In the genomic region with DNA sequence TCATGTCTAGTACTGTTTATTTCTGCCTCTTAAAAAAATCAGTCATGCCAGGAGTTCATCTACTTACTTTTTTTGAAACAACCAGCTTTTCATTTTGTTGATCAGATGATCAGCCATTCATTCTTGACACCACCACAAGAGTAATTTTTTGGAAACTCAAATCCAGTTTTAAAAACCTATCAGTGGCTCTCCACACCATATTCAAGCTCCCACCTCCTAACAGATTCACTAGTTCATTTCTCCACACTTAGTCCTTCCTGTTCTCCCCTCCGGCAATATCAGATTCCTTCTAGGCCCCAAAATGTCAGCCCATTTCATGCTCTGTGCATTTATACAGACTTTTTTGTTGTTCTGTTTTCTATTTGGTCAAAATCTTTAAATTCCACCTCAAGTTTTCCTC, we compare ENCODE assay signal across 31 cellular contexts.
"Had no signal": no experiment of that assay in that cellular context is flagged by ENCODE, and none has a peak within 500 bp of the region (broad histone marks: within the 10 kb centered on the region; RNA-seq: fewer than 3 reads in every experiment).

No MANE protein-coding gene starts in this region.

- H3K4me1 ChIP-seq: foreskin keratinocyte had no signal

- ATAC-seq: activated CD4-positive, CD25-positive, alpha-beta regulatory T cell treated with anti-CD3 and anti-CD28 coated beads, Interleukin-2, amount 50 U/mL, for 24 hours; activated CD8-positive, alpha-beta T cell treated with anti-CD3 and anti-CD28 coated beads for 36 hours; activated T-cell treated with anti-CD3 and anti-CD28 coated beads, Interleukin-2, amount 50 U/mL, for 4 hours; activated T-helper 17 cell treated with anti-CD3 and anti-CD28 coated beads, Interleukin-2, amount 50 U/mL, for 72 hours; body of pancreas; effector memory CD8-positive, alpha-beta T cell; foreskin keratinocyte; T-helper 17 cell had no signal

- H3K27ac Mint-ChIP-seq: activated B cell treated with CpG ODN at 0.5 μM for 24 hours; activated CD8-positive, alpha-beta T cell treated with anti-CD3 and anti-CD28 coated beads for 36 hours; activated naive CD8-positive, alpha-beta T cell; activated T-helper 17 cell treated with anti-CD3 and anti-CD28 coated beads, Interleukin-2, amount 50 U/mL, for 72 hours; effector memory CD8-positive, alpha-beta T cell; T-helper 17 cell; T-helper 2 cell treated with Interferon-gamma antibody and Interleukin-4, amounts not matched to agents 5 μg/mL and 100 μg/mL, for 36 hours had no signal

- H3K9me3 ChIP-seq: body of pancreas, esophagus muscularis mucosa had no signal

- H3K36me3 ChIP-seq: esophagus muscularis mucosa, WERI-Rb-1 had no signal

- H3K27me3 ChIP-seq: body of pancreas, esophagus muscularis mucosa had no signal

- H3K4me3 Mint-ChIP-seq: activated B cell treated with CpG ODN at 0.5 μM for 24 hours; activated CD8-positive, alpha-beta T cell treated with anti-CD3 and anti-CD28 coated beads for 36 hours; activated naive CD8-positive, alpha-beta T cell; activated T-cell treated with anti-CD3 and anti-CD28 coated beads, Interleukin-2, amount 50 U/mL, for 4 hours; activated T-helper 17 cell treated with anti-CD3 and anti-CD28 coated beads, Interleukin-2, amount 50 U/mL, for 72 hours; effector memory CD8-positive, alpha-beta T cell; T-helper 17 cell; T-helper 2 cell treated with Interferon-gamma antibody and Interleukin-4, amounts not matched to agents 5 μg/mL and 100 μg/mL, for 36 hours had no signal

- H3K27me3 Mint-ChIP-seq: activated B cell treated with CpG ODN at 0.5 μM for 24 hours; activated CD8-positive, alpha-beta T cell treated with anti-CD3 and anti-CD28 coated beads for 36 hours; activated naive CD8-positive, alpha-beta T cell; T-helper 17 cell had no signal

- H3K27ac ChIP-seq: body of pancreas, esophagus muscularis mucosa, foreskin keratinocyte, WERI-Rb-1 had no signal

- H3K4me3 ChIP-seq: body of pancreas, esophagus muscularis mucosa had no signal

- H3K36me3 Mint-ChIP-seq: activated naive CD8-positive, alpha-beta T cell had no signal

- DNase-seq: activated B cell treated with CpG ODN at 0.5 μM for 24 hours; activated CD4-positive, alpha-beta T cell treated with anti-CD3 and anti-CD28 coated beads for 48 hours; activated CD4-positive, alpha-beta T cell treated with anti-CD3 and anti-CD28 coated beads, Interleukin-2, amount 50 U/mL, for 1 hour; activated CD4-positive, alpha-beta T cell treated with anti-CD3 and anti-CD28 coated beads, Interleukin-2, amount 50 U/mL, for 48 hours; activated CD8-positive, alpha-beta memory T cell treated with anti-CD3 and anti-CD28 coated beads for 24 hours; activated CD8-positive, alpha-beta T cell treated with anti-CD3 and anti-CD28 coated beads for 36 hours; activated effector memory CD4-positive, alpha-beta T cell treated with Interleukin-2 at 50 U/mL for 16 hours; activated gamma-delta T cell treated with Interleukin-2 at 50 U/mL for 16 hours; activated naive CD4-positive, alpha-beta T cell treated with anti-CD3 and anti-CD28 coated beads, Interleukin-2, amount 50 U/mL, for 16 hours; activated naive CD4-positive, alpha-beta T cell treated with Interleukin-2 at 50 U/mL for 16 hours; activated T-cell treated with anti-CD3 and anti-CD28 coated beads, Interleukin-2, amount 50 U/mL, for 4 hours; amniotic stem cell; aorta; body of pancreas; caudate nucleus; cortex of kidney; dermis blood vessel endothelial cell; effector CD4-positive, alpha-beta T cell; effector memory CD8-positive, alpha-beta T cell; erythroblast; foreskin keratinocyte; head of caudate nucleus; T-helper 1 cell; T-helper 17 cell; T1000; WERI-Rb-1 had no signal

- H3K9me3 Mint-ChIP-seq: activated B cell treated with CpG ODN at 0.5 μM for 24 hours; activated CD8-positive, alpha-beta T cell treated with anti-CD3 and anti-CD28 coated beads for 36 hours; activated T-cell treated with anti-CD3 and anti-CD28 coated beads, Interleukin-2, amount 50 U/mL, for 4 hours; effector memory CD8-positive, alpha-beta T cell had no signal
